8 cellular contexts compared by ENCODE assay signal in genomic region chr12:94100254-94100653, GRCh38. TPM values are rescaled to one million over a fixed set of nuclear protein-coding genes. Genes with fewer than 3 reads are reported as not detected.
DNase-seq lines count a peak whose midpoint lies in the region; ATAC-seq and TF ChIP-seq lines count a peak whose summit lies in the region.

No MANE protein-coding gene starts in this region.

- no peak overlapping the region for H3K9ac ChIP-seq in neuronal stem cell (ENCODE audit: low read depth, low read length, poor library complexity)

- peaks cover 0 to 22% (median 6%) of the 10 kb centered on the region in 3 experiments for H3K27me3 ChIP-seq in neuronal stem cell (ENCODE audit: control insufficient read depth in 3 of 3, insufficient read depth in 3 of 3, low read depth in 1 of 3, low read length in 3 of 3)

- no peak overlapping the region for H2BK120ac ChIP-seq in neuronal stem cell (ENCODE audit: low read depth, low read length)

- no peak overlapping the region for H2AFZ ChIP-seq in neuronal stem cell (ENCODE audit: low read length)

- H3K27ac ChIP-seq in neuronal stem cell (replicated peaks; ENCODE audit: low read length) = no peak overlapping the region

- H3K79me1 ChIP-seq in neuronal stem cell (ENCODE audit: low read depth, low read length) = peaks cover 3% of the 10 kb centered on the region

- H4K91ac ChIP-seq in neuronal stem cell (ENCODE audit: low read depth, low read length, poor library complexity) = no peak overlapping the region

- in situ Hi-C loops in astrocyte of the spinal cord (cut with HindIII; ENCODE audit: low sequenced_read_pairs) = no loop called here

- H3K4me3 ChIP-seq in astrocyte of the spinal cord (ENCODE audit: low read depth, low read length) (no peak overlapping the region), neuronal stem cell (ENCODE audit: low read length in 2 of 2) (no peak overlapping the region)

- no peak overlapping the region for H3K14ac ChIP-seq in neuronal stem cell (ENCODE audit: low read length)

- H2AK5ac ChIP-seq in neuronal stem cell (ENCODE audit: low read depth, low read length) = no peak overlapping the region

- no peaks in the 10 kb centered on the region for H3K9me3 ChIP-seq in neuronal stem cell (replicated peaks in 1 of 2; ENCODE audit: control insufficient read depth in 2 of 2, insufficient read depth in 1 of 2, low read depth in 1 of 2, low read length in 2 of 2)

- H3K18ac ChIP-seq in neuronal stem cell (ENCODE audit: low read length) = no peak overlapping the region

- H3K4ac ChIP-seq in neuronal stem cell (ENCODE audit: low read length) = no peak overlapping the region

- H3K4me1 ChIP-seq in neuronal stem cell (ENCODE audit: control insufficient read depth in 2 of 2, insufficient read depth in 1 of 2, low read depth in 1 of 2, low read length in 2 of 2) = peaks cover 2 to 4% of the 10 kb centered on the region in 2 donors

- H2BK12ac ChIP-seq in neuronal stem cell (ENCODE audit: low read length) = no peak overlapping the region

- WGBS in neuronal stem cell (ENCODE audit: extremely low coverage in 2 of 2, insufficient read length in 2 of 2, insufficient replicate concordance in 1 of 2), 2 donors = no CpG with 5 or more reads among the region's 7 CpGs

- H3K4me2 ChIP-seq in neuronal stem cell (ENCODE audit: insufficient read depth, low read length, poor library complexity, severe bottlenecking) = no peak overlapping the region

- H2BK5ac ChIP-seq in neuronal stem cell (ENCODE audit: low read length) = no peak overlapping the region

- H4K8ac ChIP-seq in neuronal stem cell (ENCODE audit: low read depth, low read length) = no peak overlapping the region

- ATAC-seq in HG03108 (IDR thresholded peaks at IDR 0.05; ENCODE audit: unreplicated experiment) (no peak), HG02870 (IDR thresholded peaks at IDR 0.05; ENCODE audit: unreplicated experiment) (no peak)

- no peak for TF ChIP-seq CTCF in astrocyte of the spinal cord (IDR thresholded peaks at IDR 0.05; ENCODE audit: low read depth, low read length)

- DNase-seq in NCI-H2171 treated with DMSO at 0.1 percent for 48 hours (lab: John Stamatoyannopoulos, UW) (peak; percentile 20), NCI-H2171 (lab: John Stamatoyannopoulos, UW) (no peak), OCI-M1 (lab: John Stamatoyannopoulos, UW) (peak; percentile 56), astrocyte of the spinal cord (ENCODE audit: low read depth, low spot score) (peak; percentile 63), pulmonary artery endothelial cell (ENCODE audit: low read depth, low spot score) (peak; percentile 5), neuronal stem cell (ENCODE audit: low spot score) (no peak)

- no peak overlapping the region for H2BK15ac ChIP-seq in neuronal stem cell (ENCODE audit: low read length)

- H3K23ac ChIP-seq in neuronal stem cell (ENCODE audit: low read depth, low read length, poor library complexity) = no peak overlapping the region

- no peaks in the 10 kb centered on the region for H3K36me3 ChIP-seq in neuronal stem cell (replicated peaks in 1 of 2; ENCODE audit: control insufficient read depth in 2 of 2, insufficient read depth in 2 of 2, low read length in 2 of 2)

RNA-seq across cellular contexts. Expression of gene PLXNC1, which starts 48.1 kb away (rescaled TPM):
- 0.53 and 0.71 TPM in 2 replicates for total RNA-seq in pulmonary artery endothelial cell
- 4.4 TPM for polyA plus RNA-seq in neuronal stem cell (2013, experiment 1 of 2)
- 4.7 TPM for polyA plus RNA-seq in neuronal stem cell (2013, experiment 2 of 2)

Comparison
In these comparisons a context has a peak if more than half of its experiments do, and no peak if none do; other contexts are left out.
1. DNase-seq: peak in NCI-H2171 treated with DMSO at 0.1 percent for 48 hours (single experiment), OCI-M1 (single experiment), astrocyte of the spinal cord (single experiment) and pulmonary artery endothelial cell (single experiment); none in NCI-H2171 (single experiment) and neuronal stem cell (single experiment).